Comparison of ENCODE assay signal across 1 cellular context in the genomic region with DNA sequence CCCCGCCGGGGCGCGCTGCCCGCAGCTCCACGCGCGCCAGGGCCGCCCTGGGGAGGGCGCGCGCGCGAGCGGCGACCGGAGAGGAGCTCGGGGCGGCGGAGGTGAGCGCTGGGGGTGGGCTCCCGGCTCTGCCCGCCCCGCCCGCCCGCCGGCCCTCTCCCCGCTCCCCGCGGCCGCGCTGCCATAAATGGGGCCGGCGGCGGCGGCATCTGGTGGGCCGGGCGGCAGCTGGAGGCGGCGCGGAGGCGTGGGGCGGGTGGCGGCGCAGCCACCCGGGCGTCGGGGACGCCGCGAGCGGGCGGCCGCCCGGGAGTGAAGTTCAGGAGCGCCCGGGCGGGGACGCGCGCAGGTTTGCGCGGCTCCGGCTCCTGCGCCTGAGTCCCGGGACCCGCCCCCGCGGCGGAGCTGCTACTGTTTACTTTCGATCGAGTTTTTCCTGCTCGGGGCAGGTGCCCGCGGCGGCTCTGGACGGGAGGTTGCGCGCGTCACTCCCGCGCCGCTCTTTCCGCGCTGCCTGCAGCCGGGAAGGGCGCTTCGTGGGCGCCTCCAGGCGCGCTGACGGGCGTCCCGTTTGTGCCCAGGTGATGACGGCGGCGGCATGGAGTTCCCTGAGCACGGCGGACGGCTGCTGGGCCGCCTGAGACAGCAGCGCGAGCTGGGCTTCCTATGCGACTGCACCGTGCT.
TF ChIP-seq lines count a peak whose summit lies in the region.

Gene ZBTB42, plus strand, starts transcription at position 502 of the 684 bp plus-strand sequence. Its CDS starts 97 bp downstream, at position 599.

TF ChIP-seq in HepG2, 621 proteins besides CTCF, POLR2A, EP300 and RAD21 (continued from another document and continues in another):
- TF ChIP-seq ZNF768 (CRISPR knock-in tag; IDR thresholded peaks at IDR 0.05) (0 out of 2 replicates have a peak, but pooled peaks have one; percentile 6), CHD2 (IDR thresholded peaks at IDR 0.05; ENCODE audit: low read depth, low read length) (no peak), ZNF598 (CRISPR knock-in tag; IDR thresholded peaks at IDR 0.05; ENCODE audit: borderline replicate concordance) (peak; percentile 39; the same call in 1 of the 2 replicates), ZNF550 (CRISPR knock-in tag; IDR thresholded peaks at IDR 0.05; ENCODE audit: borderline replicate concordance) (no peak), PBX2 (CRISPR knock-in tag; IDR thresholded peaks at IDR 0.05) (no peak), ZXDC (CRISPR knock-in tag; IDR thresholded peaks at IDR 0.05) (no peak), PREB (CRISPR knock-in tag; IDR thresholded peaks at IDR 0.05) (no peak), HNRNPH1 (optimal IDR thresholded peaks at IDR 0.05; ENCODE audit: low read depth, low read length) (no peak), NAIF1 (CRISPR knock-in tag; IDR thresholded peaks at IDR 0.05; ENCODE audit: borderline replicate concordance) (no peak), TMF1 (CRISPR knock-in tag; IDR thresholded peaks at IDR 0.05; ENCODE audit: low read depth) (no peak), MLXIP (CRISPR knock-in tag; IDR thresholded peaks at IDR 0.05; ENCODE audit: borderline replicate concordance) (no peak), ZNF44 (CRISPR knock-in tag; IDR thresholded peaks at IDR 0.05) (no peak; the same call in 1 of the 2 replicates), ZNF552 (CRISPR knock-in tag; IDR thresholded peaks at IDR 0.05; ENCODE audit: borderline replicate concordance) (no peak), ZNF468 (CRISPR knock-in tag; IDR thresholded peaks at IDR 0.05) (no peak), SP4 (CRISPR knock-in tag; IDR thresholded peaks at IDR 0.05) (no peak), POGZ (CRISPR knock-in tag; IDR thresholded peaks at IDR 0.05) (no peak), NR2F2 (IDR thresholded peaks at IDR 0.05; ENCODE audit: borderline replicate concordance, low read depth) (peak; percentile 39; the same call in 1 of the 2 replicates), RFXAP (CRISPR knock-in tag; IDR thresholded peaks at IDR 0.05; ENCODE audit: borderline replicate concordance) (no peak), DNMT1 (CRISPR knock-in tag; IDR thresholded peaks at IDR 0.05) (0 out of 2 replicates have a peak, but pooled peaks have one; percentile 37), ARNT2 (CRISPR knock-in tag; IDR thresholded peaks at IDR 0.05; ENCODE audit: low read depth) (no peak), MEIS2 (CRISPR knock-in tag; IDR thresholded peaks at IDR 0.05) (no peak), JUND (CRISPR knock-in tag; IDR thresholded peaks at IDR 0.05) (no peak), KDM3A (CRISPR knock-in tag; IDR thresholded peaks at IDR 0.05; ENCODE audit: low read depth) (no peak; the same call in 1 of the 2 replicates), GLI4 (CRISPR knock-in tag; IDR thresholded peaks at IDR 0.05; ENCODE audit: borderline replicate concordance) (no peak), TCF7 (IDR thresholded peaks at IDR 0.05; ENCODE audit: low read depth) (no peak), CSRNP1 (CRISPR knock-in tag; IDR thresholded peaks at IDR 0.05) (no peak), ZNF589 (CRISPR knock-in tag; conservative IDR thresholded peaks at IDR 0.05) (no peak), ZSCAN22 (CRISPR knock-in tag; IDR thresholded peaks at IDR 0.05) (no peak), NPAS2 (CRISPR knock-in tag; IDR thresholded peaks at IDR 0.05; ENCODE audit: borderline replicate concordance) (no peak), ZNF580 (CRISPR knock-in tag; IDR thresholded peaks at IDR 0.05; ENCODE audit: borderline replicate concordance, low read depth) (no peak), PLRG1 (conservative IDR thresholded peaks at IDR 0.05) (no peak), ZFP36L2 (CRISPR knock-in tag; IDR thresholded peaks at IDR 0.05) (no peak), CBFB (CRISPR knock-in tag; IDR thresholded peaks at IDR 0.05) (no peak), GFI1 (CRISPR knock-in tag; IDR thresholded peaks at IDR 0.05; ENCODE audit: borderline replicate concordance) (no peak), ZC3H4 (CRISPR knock-in tag; IDR thresholded peaks at IDR 0.05; ENCODE audit: borderline replicate concordance) (no peak), SP5 (CRISPR knock-in tag; IDR thresholded peaks at IDR 0.05; ENCODE audit: borderline replicate concordance, low read depth) (no peak)
- TF ChIP-seq, protein P1, sequence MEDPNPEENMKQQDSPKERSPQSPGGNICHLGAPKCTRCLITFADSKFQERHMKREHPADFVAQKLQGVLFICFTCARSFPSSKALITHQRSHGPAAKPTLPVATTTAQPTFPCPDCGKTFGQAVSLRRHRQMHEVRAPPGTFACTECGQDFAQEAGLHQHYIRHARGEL (CRISPR knock-in tag; IDR thresholded peaks at IDR 0.05), result no peak
- TF ChIP-seq, protein P2, sequence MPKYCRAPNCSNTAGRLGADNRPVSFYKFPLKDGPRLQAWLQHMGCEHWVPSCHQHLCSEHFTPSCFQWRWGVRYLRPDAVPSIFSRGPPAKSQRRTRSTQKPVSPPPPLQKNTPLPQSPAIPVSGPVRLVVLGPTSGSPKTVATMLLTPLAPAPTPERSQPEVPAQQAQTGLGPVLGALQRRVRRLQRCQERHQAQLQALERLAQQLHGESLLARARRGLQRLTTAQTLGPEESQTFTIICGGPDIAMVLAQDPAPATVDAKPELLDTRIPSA (CRISPR knock-in tag; IDR thresholded peaks at IDR 0.05; ENCODE audit: borderline replicate concordance), result no peak
- TF ChIP-seq, protein P3, sequence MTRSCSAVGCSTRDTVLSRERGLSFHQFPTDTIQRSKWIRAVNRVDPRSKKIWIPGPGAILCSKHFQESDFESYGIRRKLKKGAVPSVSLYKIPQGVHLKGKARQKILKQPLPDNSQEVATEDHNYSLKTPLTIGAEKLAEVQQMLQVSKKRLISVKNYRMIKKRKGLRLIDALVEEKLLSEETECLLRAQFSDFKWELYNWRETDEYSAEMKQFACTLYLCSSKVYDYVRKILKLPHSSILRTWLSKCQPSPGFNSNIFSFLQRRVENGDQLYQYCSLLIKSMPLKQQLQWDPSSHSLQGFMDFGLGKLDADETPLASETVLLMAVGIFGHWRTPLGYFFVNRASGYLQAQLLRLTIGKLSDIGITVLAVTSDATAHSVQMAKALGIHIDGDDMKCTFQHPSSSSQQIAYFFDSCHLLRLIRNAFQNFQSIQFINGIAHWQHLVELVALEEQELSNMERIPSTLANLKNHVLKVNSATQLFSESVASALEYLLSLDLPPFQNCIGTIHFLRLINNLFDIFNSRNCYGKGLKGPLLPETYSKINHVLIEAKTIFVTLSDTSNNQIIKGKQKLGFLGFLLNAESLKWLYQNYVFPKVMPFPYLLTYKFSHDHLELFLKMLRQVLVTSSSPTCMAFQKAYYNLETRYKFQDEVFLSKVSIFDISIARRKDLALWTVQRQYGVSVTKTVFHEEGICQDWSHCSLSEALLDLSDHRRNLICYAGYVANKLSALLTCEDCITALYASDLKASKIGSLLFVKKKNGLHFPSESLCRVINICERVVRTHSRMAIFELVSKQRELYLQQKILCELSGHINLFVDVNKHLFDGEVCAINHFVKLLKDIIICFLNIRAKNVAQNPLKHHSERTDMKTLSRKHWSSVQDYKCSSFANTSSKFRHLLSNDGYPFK (CRISPR knock-in tag; IDR thresholded peaks at IDR 0.05; ENCODE audit: borderline replicate concordance), result peak; percentile 35; the same call in 1 of the 2 replicates
- TF ChIP-seq, protein P4, sequence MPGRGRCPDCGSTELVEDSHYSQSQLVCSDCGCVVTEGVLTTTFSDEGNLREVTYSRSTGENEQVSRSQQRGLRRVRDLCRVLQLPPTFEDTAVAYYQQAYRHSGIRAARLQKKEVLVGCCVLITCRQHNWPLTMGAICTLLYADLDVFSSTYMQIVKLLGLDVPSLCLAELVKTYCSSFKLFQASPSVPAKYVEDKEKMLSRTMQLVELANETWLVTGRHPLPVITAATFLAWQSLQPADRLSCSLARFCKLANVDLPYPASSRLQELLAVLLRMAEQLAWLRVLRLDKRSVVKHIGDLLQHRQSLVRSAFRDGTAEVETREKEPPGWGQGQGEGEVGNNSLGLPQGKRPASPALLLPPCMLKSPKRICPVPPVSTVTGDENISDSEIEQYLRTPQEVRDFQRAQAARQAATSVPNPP (CRISPR knock-in tag; IDR thresholded peaks at IDR 0.05), result no peak
- TF ChIP-seq, protein P5, sequence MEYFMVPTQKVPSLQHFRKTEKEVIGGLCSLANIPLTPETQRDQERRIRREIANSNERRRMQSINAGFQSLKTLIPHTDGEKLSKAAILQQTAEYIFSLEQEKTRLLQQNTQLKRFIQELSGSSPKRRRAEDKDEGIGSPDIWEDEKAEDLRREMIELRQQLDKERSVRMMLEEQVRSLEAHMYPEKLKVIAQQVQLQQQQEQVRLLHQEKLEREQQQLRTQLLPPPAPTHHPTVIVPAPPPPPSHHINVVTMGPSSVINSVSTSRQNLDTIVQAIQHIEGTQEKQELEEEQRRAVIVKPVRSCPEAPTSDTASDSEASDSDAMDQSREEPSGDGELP (IDR thresholded peaks at IDR 0.05; ENCODE audit: borderline replicate concordance, low read depth), result no peak
- TF ChIP-seq, protein P6, sequence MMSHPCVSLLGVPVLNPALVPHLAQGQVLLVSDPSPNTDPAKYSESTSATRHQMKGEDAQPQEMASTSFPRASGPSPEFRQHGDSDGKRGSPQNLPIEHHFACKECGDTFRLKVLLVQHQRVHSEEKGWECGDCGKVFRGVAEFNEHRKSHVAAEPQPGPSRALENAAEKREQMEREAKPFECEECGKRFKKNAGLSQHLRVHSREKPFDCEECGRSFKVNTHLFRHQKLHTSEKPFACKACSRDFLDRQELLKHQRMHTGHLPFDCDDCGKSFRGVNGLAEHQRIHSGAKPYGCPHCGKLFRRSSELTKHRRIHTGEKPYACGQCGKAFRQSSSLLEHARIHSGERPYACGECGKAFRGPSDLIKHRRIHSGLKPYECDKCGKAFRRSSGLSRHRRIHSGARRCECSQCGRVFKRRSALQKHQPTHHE (CRISPR knock-in tag; IDR thresholded peaks at IDR 0.05; ENCODE audit: borderline replicate concordance), result no peak
